Comparison of ENCODE assay signal across 21 cellular contexts in the genomic region with DNA sequence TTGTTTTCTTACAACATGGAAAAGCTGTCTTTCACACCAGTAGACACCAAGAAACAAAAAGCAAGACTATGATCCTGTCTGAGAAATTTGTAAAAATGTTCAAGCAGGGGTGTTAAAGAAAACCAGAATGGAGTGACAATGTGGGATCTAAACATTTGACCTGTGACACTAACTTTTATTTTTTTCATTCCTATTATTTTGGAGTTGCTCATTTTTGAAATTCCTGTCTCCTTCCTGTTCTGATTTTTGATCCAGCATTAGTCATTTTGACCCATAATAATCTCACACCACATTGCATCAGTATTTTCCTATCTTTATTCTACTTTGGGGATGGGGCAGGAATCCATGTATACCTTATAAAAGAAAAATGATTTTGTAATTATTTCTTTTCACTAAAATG.
DNase-seq lines count a peak whose midpoint lies in the region; ATAC-seq lines count a peak whose summit lies in the region.
"Had no signal": no experiment of that assay in that cellular context is flagged by ENCODE, and none has a peak within 500 bp of the region (broad histone marks: within the 10 kb centered on the region; RNA-seq: fewer than 3 reads in every experiment).

No MANE protein-coding gene starts in this region.

- H3K27me3 ChIP-seq in SJSA1 (replicated peaks): no peaks in the 10 kb centered on the region
- no peaks in the 10 kb centered on the region for H3K27me3 ChIP-seq in skeletal muscle satellite cell (ENCODE audit: control insufficient read depth, insufficient read depth, low read length)
- H3K27me3 ChIP-seq: ascending aorta, BE2C, esophagus muscularis mucosa, Peyer's patch, spleen had no signal

- H3K4me1 ChIP-seq in SJSA1 (replicated peaks): peaks cover 52% of the 10 kb centered on the region
- peaks cover 45% of the 10 kb centered on the region for H3K4me1 ChIP-seq in skeletal muscle satellite cell (ENCODE audit: control insufficient read depth, insufficient read depth, low read length)
- H3K4me1 ChIP-seq: ascending aorta, BE2C, Peyer's patch, prostate gland had no signal

- no peak for ATAC-seq in GM19397 (IDR thresholded peaks at IDR 0.05; ENCODE audit: unreplicated experiment)
- ATAC-seq: lower lobe of right lung; naive thymus-derived CD8-positive, alpha-beta T cell had no signal

- no peaks in the 10 kb centered on the region for H3K9me3 ChIP-seq in SJSA1 (replicated peaks)
- no peaks in the 10 kb centered on the region for H3K9me3 ChIP-seq in skeletal muscle satellite cell (replicated peaks; ENCODE audit: low read length)
- H3K9me3 ChIP-seq: ascending aorta, BE2C, esophagus muscularis mucosa, lower lobe of right lung, Peyer's patch, prostate gland, spleen, thoracic aorta had no signal

- peak overlapping the region; percentile 60 for H3K4me2 ChIP-seq in skeletal muscle satellite cell (ENCODE audit: low read length)

- H3K9ac ChIP-seq in skeletal muscle satellite cell (ENCODE audit: low read depth, low read length): peak overlapping the region; percentile 68

- DNase-seq in ELR (ENCODE audit: low read depth) (peak; percentile 56), SJSA1 (ENCODE audit: low read depth in 1 of 2, low spot score in 2 of 2) (peak in 1 of 2 experiments; percentile 52), epithelial cell of prostate (ENCODE audit: low read depth, low spot score) (no peak), inferior parietal cortex (ENCODE audit: extremely low spot score) (no peak), pons (ENCODE audit: low spot score) (no peak)
- no peak for DNase-seq in activated CD8-positive, alpha-beta memory T cell treated with anti-CD3 and anti-CD28 coated beads, Interleukin-2, amount 50 U/mL, for 4 hours
- DNase-seq: activated CD4-positive, alpha-beta T cell treated with anti-CD3 and anti-CD28 coated beads for 48 hours; activated CD8-positive, alpha-beta memory T cell treated with anti-CD3 and anti-CD28 coated beads, Interleukin-2, amount 50 U/mL, for 48 hours; activated naive CD4-positive, alpha-beta T cell treated with Interleukin-2 at 50 U/mL for 16 hours; BE2C; GF-D8; lower lobe of right lung; naive thymus-derived CD8-positive, alpha-beta T cell; Peyer's patch; spleen had no signal

- peak overlapping the region; percentile 90 for H3K27ac ChIP-seq in SJSA1
- H3K27ac ChIP-seq in epithelial cell of prostate: peak overlapping the region; percentile 80
- H3K27ac ChIP-seq: ascending aorta, lower lobe of right lung, Peyer's patch, prostate gland, spleen, thoracic aorta had no signal

- H3K36me3 ChIP-seq in SJSA1: no peaks in the 10 kb centered on the region
- no peaks in the 10 kb centered on the region for H3K36me3 ChIP-seq in skeletal muscle satellite cell (ENCODE audit: insufficient read depth, low read length)
- H3K36me3 ChIP-seq: ascending aorta, BE2C, esophagus muscularis mucosa, lower lobe of right lung, Peyer's patch, prostate gland, spleen, thoracic aorta had no signal

- H3K4me3 ChIP-seq in SJSA1 (no peak overlapping the region), skeletal muscle satellite cell (ENCODE audit: low read length) (peak overlapping the region; percentile 37)
- H3K4me3 ChIP-seq: ascending aorta, esophagus muscularis mucosa, lower lobe of right lung, Peyer's patch, prostate gland, spleen, thoracic aorta had no signal
